ENCODE assay signal across 1 cellular context in the genomic region with DNA sequence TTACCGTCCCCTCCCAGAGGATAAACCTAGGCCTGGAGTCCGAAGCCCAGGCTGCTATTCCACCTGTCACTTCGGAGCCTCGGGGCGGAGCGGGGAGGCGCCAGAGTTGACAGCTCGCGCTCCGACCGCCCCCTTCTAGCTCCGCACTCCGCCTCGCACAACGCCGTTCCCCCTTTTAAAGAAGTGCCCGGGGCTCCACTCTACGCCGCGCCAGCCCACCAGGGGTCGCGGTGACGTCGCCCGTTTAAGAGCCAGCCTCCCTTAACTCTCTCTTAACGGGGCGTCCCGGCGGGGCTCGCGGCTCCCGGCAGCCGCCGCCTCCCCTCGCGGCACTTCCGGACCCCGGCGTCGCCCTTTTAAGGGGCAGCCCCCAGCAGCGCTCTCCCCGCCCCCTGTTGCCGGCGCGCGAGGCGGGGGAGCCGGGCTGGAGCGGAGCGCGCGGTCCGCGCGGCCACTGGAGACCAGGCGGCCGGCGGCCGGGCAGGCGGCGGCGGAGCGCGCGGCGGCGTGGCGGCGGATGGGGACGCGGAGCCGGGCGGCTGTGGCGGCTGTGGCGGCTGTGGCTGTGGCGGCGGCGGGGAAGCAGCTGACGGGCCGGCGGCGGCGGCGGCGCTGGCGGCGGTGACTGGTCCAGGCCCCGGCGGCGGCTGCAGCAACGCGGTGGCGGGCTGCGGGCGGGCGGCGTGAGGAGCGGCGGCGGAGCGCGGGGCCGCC.
TF ChIP-seq lines count a peak whose summit lies in the region.

INAFM2 (plus strand) TSS at position 454 of the 714 bp plus-strand sequence. CDS start 364 bp downstream, outside the sequence.

TF ChIP-seq in HepG2, 621 proteins besides CTCF, POLR2A, EP300 and RAD21 (continued from another document and continues in another):
- TF ChIP-seq PBX3 (CRISPR knock-in tag; IDR thresholded peaks at IDR 0.05; ENCODE audit: borderline replicate concordance): no peak
- TF ChIP-seq MEIS2 (CRISPR knock-in tag; IDR thresholded peaks at IDR 0.05): peak; percentile 45; the same call in 1 of the 2 replicates
- TF ChIP-seq ZNF235 (CRISPR knock-in tag; IDR thresholded peaks at IDR 0.05; ENCODE audit: borderline replicate concordance): no peak
- no peak for TF ChIP-seq ZBTB20 (CRISPR knock-in tag; IDR thresholded peaks at IDR 0.05; ENCODE audit: borderline replicate concordance, low read depth)
- TF ChIP-seq SNRNP70 (IDR thresholded peaks at IDR 0.05; ENCODE audit: low read depth, low read length): no peak
- TF ChIP-seq ARNT (IDR thresholded peaks at IDR 0.05): no peak
- no peak for TF ChIP-seq ZNF780A (CRISPR knock-in tag; IDR thresholded peaks at IDR 0.05)
- no peak for TF ChIP-seq EEA1 (CRISPR knock-in tag; IDR thresholded peaks at IDR 0.05; ENCODE audit: borderline replicate concordance)
- TF ChIP-seq ZNF333 (CRISPR knock-in tag; IDR thresholded peaks at IDR 0.05; ENCODE audit: borderline replicate concordance): no peak
- peak; percentile 51; the same call in 1 of the 2 replicates for TF ChIP-seq ZFP1 (CRISPR knock-in tag; IDR thresholded peaks at IDR 0.05)
- peak; percentile 6; the same call in 1 of the 2 replicates for TF ChIP-seq SRY (CRISPR knock-in tag; IDR thresholded peaks at IDR 0.05)
- no peak for TF ChIP-seq ZNF75D (CRISPR knock-in tag; IDR thresholded peaks at IDR 0.05; ENCODE audit: borderline replicate concordance)
- no peak for TF ChIP-seq ZNF841 (CRISPR knock-in tag; IDR thresholded peaks at IDR 0.05; ENCODE audit: borderline replicate concordance)
- peak; percentile 36; the same call in 1 of the 2 replicates for TF ChIP-seq MXD3 (CRISPR knock-in tag; IDR thresholded peaks at IDR 0.05)
- TF ChIP-seq ATF7-NPFF (CRISPR knock-in tag; IDR thresholded peaks at IDR 0.05; ENCODE audit: low read depth): 0 out of 2 replicates have a peak, but pooled peaks have one; percentile 21
- peak; percentile 84 for TF ChIP-seq ZNF563 (CRISPR knock-in tag; IDR thresholded peaks at IDR 0.05)
- TF ChIP-seq GATAD1 (CRISPR knock-in tag; IDR thresholded peaks at IDR 0.05): peak; percentile 44; the same call in 1 of the 2 replicates
- no peak for TF ChIP-seq NCOA1 (CRISPR knock-in tag; IDR thresholded peaks at IDR 0.05)
- 0 out of 2 replicates have a peak, but pooled peaks have one; percentile 64 for TF ChIP-seq ZNF160 (CRISPR knock-in tag; IDR thresholded peaks at IDR 0.05)
- 0 out of 2 replicates have a peak, but pooled peaks have one; percentile 57 for TF ChIP-seq TSC22D2 (CRISPR knock-in tag; IDR thresholded peaks at IDR 0.05; ENCODE audit: borderline replicate concordance)
- TF ChIP-seq DDIT3 (CRISPR knock-in tag; IDR thresholded peaks at IDR 0.05): no peak
- no peak for TF ChIP-seq ZNF432 (CRISPR knock-in tag; IDR thresholded peaks at IDR 0.05; ENCODE audit: borderline replicate concordance)
- no peak for TF ChIP-seq ZNF530 (CRISPR knock-in tag; IDR thresholded peaks at IDR 0.05; ENCODE audit: low read depth)
- peak; percentile 60; the same call in 1 of the 2 replicates for TF ChIP-seq HIVEP1 (CRISPR knock-in tag; IDR thresholded peaks at IDR 0.05)
- TF ChIP-seq ZBTB10 (CRISPR knock-in tag; IDR thresholded peaks at IDR 0.05; ENCODE audit: borderline replicate concordance): no peak
- TF ChIP-seq ZNF10 (CRISPR knock-in tag; IDR thresholded peaks at IDR 0.05; ENCODE audit: borderline replicate concordance, low read depth): no peak
- TF ChIP-seq ZNF562 (CRISPR knock-in tag; IDR thresholded peaks at IDR 0.05; ENCODE audit: borderline replicate concordance): 0 out of 2 replicates have a peak, but pooled peaks have one; percentile 38
- no peak for TF ChIP-seq CHCHD3 (CRISPR knock-in tag; IDR thresholded peaks at IDR 0.05)
- TF ChIP-seq SETDB1 (CRISPR knock-in tag; IDR thresholded peaks at IDR 0.05; ENCODE audit: borderline replicate concordance): no peak
- peak; percentile 63; the same call in 1 of the 2 replicates for TF ChIP-seq ZNF331 (CRISPR knock-in tag; IDR thresholded peaks at IDR 0.05)
- TF ChIP-seq NR2F6 (IDR thresholded peaks at IDR 0.05): no peak
- no peak for TF ChIP-seq NR2F6 (CRISPR knock-in tag; IDR thresholded peaks at IDR 0.05)
- no peak for TF ChIP-seq MLXIP (CRISPR knock-in tag; IDR thresholded peaks at IDR 0.05; ENCODE audit: borderline replicate concordance)
- TF ChIP-seq ZNF543 (CRISPR knock-in tag; IDR thresholded peaks at IDR 0.05): peak; percentile 53; the same call in 1 of the 2 replicates
- TF ChIP-seq, protein P1, sequence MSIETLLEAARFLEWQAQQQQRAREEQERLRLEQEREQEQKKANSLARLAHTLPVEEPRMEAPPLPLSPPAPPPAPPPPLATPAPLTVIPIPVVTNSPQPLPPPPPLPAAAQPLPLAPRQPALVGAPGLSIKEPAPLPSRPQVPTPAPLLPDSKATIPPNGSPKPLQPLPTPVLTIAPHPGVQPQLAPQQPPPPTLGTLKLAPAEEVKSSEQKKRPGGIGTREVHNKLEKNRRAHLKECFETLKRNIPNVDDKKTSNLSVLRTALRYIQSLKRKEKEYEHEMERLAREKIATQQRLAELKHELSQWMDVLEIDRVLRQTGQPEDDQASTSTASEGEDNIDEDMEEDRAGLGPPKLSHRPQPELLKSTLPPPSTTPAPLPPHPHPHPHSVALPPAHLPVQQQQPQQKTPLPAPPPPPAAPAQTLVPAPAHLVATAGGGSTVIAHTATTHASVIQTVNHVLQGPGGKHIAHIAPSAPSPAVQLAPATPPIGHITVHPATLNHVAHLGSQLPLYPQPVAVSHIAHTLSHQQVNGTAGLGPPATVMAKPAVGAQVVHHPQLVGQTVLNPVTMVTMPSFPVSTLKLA (IDR thresholded peaks at IDR 0.05): no peak
- peak; percentile 38; the same call in 1 of the 2 replicates for TF ChIP-seq TAF1 (CRISPR knock-in tag; IDR thresholded peaks at IDR 0.05)
- TF ChIP-seq RFX1 (IDR thresholded peaks at IDR 0.05): no peak
- TF ChIP-seq ZMYM4 (CRISPR knock-in tag; IDR thresholded peaks at IDR 0.05): peak; percentile 62
- 0 out of 2 replicates have a peak, but pooled peaks have one; percentile 40 for TF ChIP-seq CHD2 (IDR thresholded peaks at IDR 0.05; ENCODE audit: low read depth, low read length)
- TF ChIP-seq ZHX2 (IDR thresholded peaks at IDR 0.05; ENCODE audit: low read depth): peak; percentile 12; the same call in 1 of the 2 replicates
- peak; percentile 67; the same call in 1 of the 2 replicates for TF ChIP-seq ZHX2 (CRISPR knock-in tag; IDR thresholded peaks at IDR 0.05; ENCODE audit: borderline replicate concordance)
- TF ChIP-seq, protein P2, sequence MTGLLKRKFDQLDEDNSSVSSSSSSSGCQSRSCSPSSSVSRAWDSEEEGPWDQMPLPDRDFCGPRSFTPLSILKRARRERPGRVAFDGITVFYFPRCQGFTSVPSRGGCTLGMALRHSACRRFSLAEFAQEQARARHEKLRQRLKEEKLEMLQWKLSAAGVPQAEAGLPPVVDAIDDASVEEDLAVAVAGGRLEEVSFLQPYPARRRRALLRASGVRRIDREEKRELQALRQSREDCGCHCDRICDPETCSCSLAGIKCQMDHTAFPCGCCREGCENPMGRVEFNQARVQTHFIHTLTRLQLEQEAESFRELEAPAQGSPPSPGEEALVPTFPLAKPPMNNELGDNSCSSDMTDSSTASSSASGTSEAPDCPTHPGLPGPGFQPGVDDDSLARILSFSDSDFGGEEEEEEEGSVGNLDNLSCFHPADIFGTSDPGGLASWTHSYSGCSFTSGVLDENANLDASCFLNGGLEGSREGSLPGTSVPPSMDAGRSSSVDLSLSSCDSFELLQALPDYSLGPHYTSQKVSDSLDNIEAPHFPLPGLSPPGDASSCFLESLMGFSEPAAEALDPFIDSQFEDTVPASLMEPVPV (CRISPR knock-in tag; IDR thresholded peaks at IDR 0.05): no peak
- TF ChIP-seq PLRG1 (conservative IDR thresholded peaks at IDR 0.05): no peak
- TF ChIP-seq PHB2 (IDR thresholded peaks at IDR 0.05; ENCODE audit: partially characterized antibody): no peak
- TF ChIP-seq FIP1L1 (IDR thresholded peaks at IDR 0.05; ENCODE audit: borderline replicate concordance, insufficient read depth, low read depth, low read length): no peak
- TF ChIP-seq ZNF552 (CRISPR knock-in tag; IDR thresholded peaks at IDR 0.05; ENCODE audit: borderline replicate concordance): no peak
